19 cellular contexts compared by ENCODE assay signal in genomic region chr2:60441791-60442190, GRCh38.
A peak's percentile ranks its signal among the peaks of the same experiment; 100 is the strongest.
DNase-seq lines count a peak whose midpoint lies in the region; ATAC-seq, FAIRE-seq and TF ChIP-seq lines count a peak whose summit lies in the region.
"Had no signal": no experiment of that assay in that cellular context is flagged by ENCODE, and none has a peak within 500 bp of the region (broad histone marks: within the 10 kb centered on the region; RNA-seq: fewer than 3 reads in every experiment).

No MANE protein-coding gene starts in this region.

- H3K4me2 ChIP-seq in IMR-90 (ENCODE audit: low read depth, low read length) (no peak overlapping the region), keratinocyte (ENCODE audit: control insufficient read depth, extremely low read depth, insufficient read depth, low read depth, low read length) (no peak overlapping the region), neural progenitor cell (no peak overlapping the region)

- peak; percentile 46 for FAIRE-seq in keratinocyte (lab: Jason Lieb, UNC)
- FAIRE-seq: D721Med, G401.6 had no signal

- H2BK20ac ChIP-seq in IMR-90 (ENCODE audit: low read depth, low read length), result no peak overlapping the region

- H3K9me3 Mint-ChIP-seq in chondrocyte (ENCODE audit: low read depth) (no peaks in the 10 kb centered on the region), neural progenitor cell (no peaks in the 10 kb centered on the region), nephron progenitor cell (no peaks in the 10 kb centered on the region)
- H3K9me3 Mint-ChIP-seq: CD8-positive, alpha-beta memory T cell had no signal

- ATAC-seq in IMR-90 (ENCODE audit: low read depth), result no peak
- ATAC-seq: Right ventricle myocardium inferior had no signal

- H3K4me3 Mint-ChIP-seq in chondrocyte (ENCODE audit: unreplicated experiment) (no peak overlapping the region), neural progenitor cell (no peak overlapping the region), nephron progenitor cell (no peak overlapping the region)
- H3K4me3 Mint-ChIP-seq: CD8-positive, alpha-beta memory T cell had no signal

- H3K9ac ChIP-seq in IMR-90 (ENCODE audit: low read depth, low read length) (no peak overlapping the region), keratinocyte (ENCODE audit: control insufficient read depth, extremely low read depth, insufficient read depth, low read length) (no peak overlapping the region), neural progenitor cell (no peak overlapping the region)

- no peak overlapping the region for H3K23ac ChIP-seq in IMR-90 (ENCODE audit: low read depth, low read length)

- DNase-seq in IMR-90 (peak; percentile 8), chondrocyte (ENCODE audit: low spot score) (no peak), keratinocyte (ENCODE audit: low read depth, low spot score) (peak; percentile 73), suprapubic skin (ENCODE audit: low spot score in 2 of 2) (no peak), NCI-H69 (lab: John Stamatoyannopoulos, UW) (no peak), neural progenitor cell (ENCODE audit: low spot score) (no peak), nephron progenitor cell (no peak)
- DNase-seq: ACHN; CD8-positive, alpha-beta memory T cell; DND-41; KG1; NCI-H1436 treated with DMSO at 0.1 percent for 48 hours; NCI-H2081; NCI-H510A; NCI-H82 had no signal

- dilution Hi-C loops in IMR-90 (cut with HindIII; ENCODE audit: low sequenced_read_pairs, unreplicated experiment), result no loop called here
- dilution Hi-C loops in keratinocyte (cut with MboI; ENCODE audit: extremely low pct_ligation_motif_present, low sequenced_read_pairs), result no loop called here

- H3K27me3 Mint-ChIP-seq in chondrocyte (ENCODE audit: low read depth), result no peaks in the 10 kb centered on the region
- peaks cover 6% of the 10 kb centered on the region for H3K27me3 Mint-ChIP-seq in neural progenitor cell (ENCODE audit: insufficient read depth, low read depth)
- H3K27me3 Mint-ChIP-seq in nephron progenitor cell (ENCODE audit: low read depth, poor library complexity), result peaks cover 22% of the 10 kb centered on the region

- no peak overlapping the region for H2BK120ac ChIP-seq in IMR-90 (ENCODE audit: low read depth, low read length)

- no peaks in the 10 kb centered on the region for H3K9me3 ChIP-seq in IMR-90 (ENCODE audit: control insufficient read depth, insufficient read depth, low read length)
- H3K9me3 ChIP-seq in keratinocyte (ENCODE audit: control insufficient read depth, low read depth, low read length), result no peaks in the 10 kb centered on the region
- H3K9me3 ChIP-seq in suprapubic skin, result no peaks in the 10 kb centered on the region
- no peaks in the 10 kb centered on the region for H3K9me3 ChIP-seq in neural progenitor cell (ENCODE audit: low read depth)

- no peak for TF ChIP-seq EP300 in suprapubic skin (IDR thresholded peaks at IDR 0.05)

- H3K79me1 ChIP-seq in IMR-90 (ENCODE audit: low read depth in 1 of 2, low read length in 2 of 2), result no peaks in the 10 kb centered on the region

- no peaks in the 10 kb centered on the region for H3K9me1 ChIP-seq in IMR-90 (ENCODE audit: insufficient read depth, low read length)
- no peaks in the 10 kb centered on the region for H3K9me1 ChIP-seq in keratinocyte (ENCODE audit: control insufficient read depth, extremely low read depth, insufficient read depth, low read length)

- intact Hi-C loops in IMR-90 (cut with micrococcal nuclease), result no loop called here

- no peaks in the 10 kb centered on the region for H3F3A ChIP-seq in neural progenitor cell (ENCODE audit: low read depth)

- no peak overlapping the region for H4K5ac ChIP-seq in IMR-90 (ENCODE audit: low read depth, low read length)

- H3K14ac ChIP-seq in IMR-90 (replicated peaks; ENCODE audit: low read depth, low read length), result no peak overlapping the region

- POLR2A ChIA-PET in IMR-90 (lab: Charles Lee; ENCODE audit: unreplicated experiment), result no interaction called here

- no peaks in the 10 kb centered on the region for H4K20me1 ChIP-seq in IMR-90 (ENCODE audit: insufficient read depth, low read length)
- H4K20me1 ChIP-seq in keratinocyte (ENCODE audit: control insufficient read depth, extremely low read depth, insufficient read depth, low read length), result no peaks in the 10 kb centered on the region
- H4K20me1 ChIP-seq in neural progenitor cell (ENCODE audit: low read depth), result no peaks in the 10 kb centered on the region

- in situ Hi-C loops in IMR-90 (cut with MboI; ENCODE audit: low sequenced_read_pairs), result no loop called here

- H3K4me3 ChIP-seq in IMR-90 (ENCODE audit: insufficient read depth, low read depth, low read length) (no peak overlapping the region), keratinocyte (ENCODE audit: control insufficient read depth in 2 of 3, extremely low read depth in 1 of 3, insufficient read depth in 2 of 3, low read depth in 1 of 3, low read length in 3 of 3) (no peak overlapping the region), suprapubic skin (no peak overlapping the region), neural progenitor cell (no peak overlapping the region)
- H3K4me3 ChIP-seq: SK-N-MC had no signal

- H2AK9ac ChIP-seq in IMR-90 (replicated peaks; ENCODE audit: low read depth, low read length, poor library complexity), result no peak overlapping the region

- H3K27ac Mint-ChIP-seq in chondrocyte (ENCODE audit: unreplicated experiment), result peak overlapping the region; percentile 23
- H3K27ac Mint-ChIP-seq in neural progenitor cell, result no peak overlapping the region
- no peak overlapping the region for H3K27ac Mint-ChIP-seq in nephron progenitor cell

- CTCF ChIA-PET in IMR-90 (lab: Yijun Ruan, JAX), result no interaction called here

- no CpG with 5 or more reads among the region's 5 CpGs for WGBS in IMR-90 (ENCODE audit: extremely low coverage in 2 of 2, insufficient read length in 1 of 2), 2 experiments
- WGBS in suprapubic skin, result 66% methylated on average over 5 of the region's 5 CpGs

- H3K27me3 ChIP-seq in IMR-90 (ENCODE audit: control insufficient read depth, insufficient read depth, low read length) (no peaks in the 10 kb centered on the region; the same call in 1 of the 2 replicates), keratinocyte (ENCODE audit: control insufficient read depth, extremely low read depth, insufficient read depth, low read length) (no peaks in the 10 kb centered on the region), suprapubic skin (no peaks in the 10 kb centered on the region), neural progenitor cell (no peaks in the 10 kb centered on the region)

- BruUV-seq in IMR-90 (replicated peaks; lab: Mats Ljungman, UMichigan), result no TSS peak

- no peaks in the 10 kb centered on the region for H3K36me3 Mint-ChIP-seq in chondrocyte (ENCODE audit: low read depth)
- H3K36me3 Mint-ChIP-seq in neural progenitor cell, result no peaks in the 10 kb centered on the region
- no peaks in the 10 kb centered on the region for H3K36me3 Mint-ChIP-seq in nephron progenitor cell (ENCODE audit: low read depth)
- H3K36me3 Mint-ChIP-seq: CD8-positive, alpha-beta memory T cell had no signal

- H4K8ac ChIP-seq in IMR-90 (ENCODE audit: low read depth in 2 of 2, low read length in 2 of 2), result no peak overlapping the region

- H3K56ac ChIP-seq in IMR-90 (ENCODE audit: extremely low read depth, insufficient read depth, low read length), result no peak overlapping the region

- H2AFZ ChIP-seq in IMR-90 (replicated peaks; ENCODE audit: low read length, poor library complexity) (no peak overlapping the region), keratinocyte (ENCODE audit: control insufficient read depth, low read length) (no peak overlapping the region), neural progenitor cell (replicated peaks) (no peak overlapping the region)

- H3K36me3 ChIP-seq in IMR-90 (ENCODE audit: control insufficient read depth, insufficient read depth, low read length) (no peaks in the 10 kb centered on the region), keratinocyte (ENCODE audit: control insufficient read depth in 2 of 2, extremely low read depth in 1 of 2, insufficient read depth in 2 of 2, low read length in 2 of 2) (no peaks in the 10 kb centered on the region), suprapubic skin (no peaks in the 10 kb centered on the region), neural progenitor cell (no peaks in the 10 kb centered on the region)

- no peak overlapping the region for H3K4ac ChIP-seq in IMR-90 (ENCODE audit: low read depth, low read length)

- no peak for TF ChIP-seq RAD21 in IMR-90 (IDR thresholded peaks at IDR 0.05; ENCODE audit: low read length)

- no peak overlapping the region for H3K18ac ChIP-seq in IMR-90 (ENCODE audit: low read depth, low read length)

- H2BK15ac ChIP-seq in IMR-90 (ENCODE audit: low read depth, low read length), result no peak overlapping the region

- no peak overlapping the region for H4K91ac ChIP-seq in IMR-90 (ENCODE audit: insufficient read depth, low read depth, low read length)

- TF ChIP-seq CTCF in IMR-90 (conservative IDR thresholded peaks at IDR 0.05; ENCODE audit: low read depth, low read length), result no peak
- no peak for TF ChIP-seq CTCF in chondrocyte (IDR thresholded peaks at IDR 0.05)
- TF ChIP-seq CTCF in keratinocyte (optimal IDR thresholded peaks at IDR 0.05 in 1 of 3, IDR thresholded peaks at IDR 0.05 in 1 of 3, conservative IDR thresholded peaks at IDR 0.05 in 1 of 3; ENCODE audit: extremely low read depth in 1 of 3, insufficient read depth in 2 of 3, low read length in 3 of 3), result no peak
- TF ChIP-seq CTCF in suprapubic skin (IDR thresholded peaks at IDR 0.05), result no peak
- no peak for TF ChIP-seq CTCF in neural progenitor cell (IDR thresholded peaks at IDR 0.05)
- no peak for TF ChIP-seq CTCF in nephron progenitor cell (IDR thresholded peaks at IDR 0.05)

- TF ChIP-seq POLR2A in IMR-90 (IDR thresholded peaks at IDR 0.05; ENCODE audit: low read depth, low read length), result no peak
- TF ChIP-seq POLR2A in suprapubic skin (IDR thresholded peaks at IDR 0.05), result no peak

- H2BK5ac ChIP-seq in IMR-90 (ENCODE audit: low read depth, low read length, poor library complexity, severe bottlenecking), result no peak overlapping the region

- H2AK5ac ChIP-seq in IMR-90 (ENCODE audit: low read depth, low read length), result no peak overlapping the region

- H3K4me1 ChIP-seq in IMR-90 (ENCODE audit: control insufficient read depth, insufficient read depth, low read length), result no peaks in the 10 kb centered on the region
- peaks cover 19% of the 10 kb centered on the region for H3K4me1 ChIP-seq in keratinocyte (ENCODE audit: control insufficient read depth, extremely low read depth, insufficient read depth, low read length)
- peaks cover 23% of the 10 kb centered on the region for H3K4me1 ChIP-seq in suprapubic skin
- H3K4me1 ChIP-seq in neural progenitor cell, result peaks cover 6% of the 10 kb centered on the region

- no peak overlapping the region for H3K27ac ChIP-seq in IMR-90 (ENCODE audit: insufficient read depth, low read length)
- H3K27ac ChIP-seq in keratinocyte (ENCODE audit: control insufficient read depth, insufficient read depth, low read length), result no peak overlapping the region
- peak overlapping the region; percentile 36 for H3K27ac ChIP-seq in suprapubic skin
- H3K27ac ChIP-seq in neural progenitor cell, result no peak overlapping the region
- H3K27ac ChIP-seq: SK-N-MC had no signal

- H3K79me2 ChIP-seq in keratinocyte (ENCODE audit: control insufficient read depth, insufficient read depth, low read length) (no peaks in the 10 kb centered on the region), neural progenitor cell (ENCODE audit: low read depth) (no peaks in the 10 kb centered on the region)

- H3K4me1 Mint-ChIP-seq in chondrocyte (ENCODE audit: low read depth) (peaks cover 23% of the 10 kb centered on the region), neural progenitor cell (peaks cover 22% of the 10 kb centered on the region), nephron progenitor cell (peaks cover 58% of the 10 kb centered on the region)
- H3K4me1 Mint-ChIP-seq: CD8-positive, alpha-beta memory T cell had no signal

Comparison
In these comparisons a context has a peak if more than half of its experiments do, and no peak if none do; other contexts are left out.
1. DNase-seq: peak in IMR-90 (single experiment) and keratinocyte (single experiment); none in chondrocyte (single experiment), suprapubic skin (0 of 2), NCI-H69 (single experiment), neural progenitor cell (single experiment) and nephron progenitor cell (single experiment).